Comparison of ENCODE assay signal across 8 cellular contexts in genomic region chr7:114923403-114923713, GRCh38. TPM values are rescaled to one million over a fixed set of nuclear protein-coding genes. Genes with fewer than 3 reads are reported as not detected.
DNase-seq lines count a peak whose midpoint lies in the region; ATAC-seq and TF ChIP-seq lines count a peak whose summit lies in the region.

No MANE protein-coding gene starts in this region.

- peak overlapping the region; percentile 35 for H2AK9ac ChIP-seq in IMR-90 (replicated peaks; ENCODE audit: low read depth, low read length, poor library complexity)

- no peaks in the 10 kb centered on the region for H3K27me3 Mint-ChIP-seq in dendritic cell treated with granulocyte-macrophage colony-stimulating factor and Interleukin-4, amounts not matched to agents 40 ng/mL and 50 ng/mL, for 4 days
- no peaks in the 10 kb centered on the region for H3K27me3 Mint-ChIP-seq in naive thymus-derived CD8-positive, alpha-beta T cell

- H3K4me3 Mint-ChIP-seq in dendritic cell treated with granulocyte-macrophage colony-stimulating factor and Interleukin-4, amounts not matched to agents 40 ng/mL and 50 ng/mL, for 4 days, result peak overlapping the region; percentile 100
- H3K4me3 Mint-ChIP-seq in naive thymus-derived CD8-positive, alpha-beta T cell, result peak overlapping the region; percentile 85 to 97 (median 92)

- H3K4me3 ChIP-seq in BJ (ENCODE audit: low read depth, low read length), result peak overlapping the region; percentile 85
- H3K4me3 ChIP-seq in IMR-90 (ENCODE audit: insufficient read depth, low read depth, low read length), result peak overlapping the region; percentile 68

- H3K27ac ChIP-seq in IMR-90 (ENCODE audit: insufficient read depth, low read length), result peak overlapping the region; percentile 72

- peak overlapping the region; percentile 99 for H3K27ac Mint-ChIP-seq in dendritic cell treated with granulocyte-macrophage colony-stimulating factor and Interleukin-4, amounts not matched to agents 40 ng/mL and 50 ng/mL, for 4 days
- H3K27ac Mint-ChIP-seq in naive thymus-derived CD8-positive, alpha-beta T cell, result peak overlapping the region; percentile 44 to 98 (median 93)

- peak overlapping the region; percentile 42 for H4K5ac ChIP-seq in IMR-90 (ENCODE audit: low read depth, low read length)

- peak overlapping the region; percentile 68 for H2BK5ac ChIP-seq in IMR-90 (ENCODE audit: low read depth, low read length, poor library complexity, severe bottlenecking)

- no peaks in the 10 kb centered on the region for H3K9me3 ChIP-seq in IMR-90 (ENCODE audit: control insufficient read depth, insufficient read depth, low read length)

- no peak for TF ChIP-seq RAD21 in IMR-90 (IDR thresholded peaks at IDR 0.05; ENCODE audit: low read length)

- H3K9ac ChIP-seq in IMR-90 (ENCODE audit: low read depth, low read length), result peak overlapping the region; percentile 68

- peak overlapping the region; percentile 6 to 73 for H4K8ac ChIP-seq in IMR-90 (ENCODE audit: low read depth in 2 of 2, low read length in 2 of 2)

- H4K20me1 ChIP-seq in IMR-90 (ENCODE audit: insufficient read depth, low read length), result no peaks in the 10 kb centered on the region

- POLR2A ChIA-PET in BJ (lab: Charles Lee), result no interaction called here
- POLR2A ChIA-PET in IMR-90 (lab: Charles Lee; ENCODE audit: unreplicated experiment), result no interaction called here
- POLR2A ChIA-PET in naive thymus-derived CD8-positive, alpha-beta T cell (lab: Charles Lee), result interaction anchor here (1.5 kb wide), 2 partner anchors 8 to 57 kb away, joined by 4 read pairs; no protein-coding TSS in a partner anchor

- intact Hi-C loops in IMR-90 (cut with micrococcal nuclease), result loop anchor here (2.0 to 10.0 kb wide), 3 partner anchors 433 to 839 kb away; no protein-coding TSS in a partner anchor
- intact Hi-C loops in dendritic cell treated with granulocyte-macrophage colony-stimulating factor and Interleukin-4, amounts not matched to agents 40 ng/mL and 50 ng/mL, for 4 days (cut with micrococcal nuclease), result loop anchor here (5.0 kb wide), 1 partner anchor 34 kb away; no protein-coding TSS in a partner anchor

- no peak for TF ChIP-seq POLR2A in IMR-90 (IDR thresholded peaks at IDR 0.05; ENCODE audit: low read depth, low read length)

- H3K36me3 Mint-ChIP-seq in dendritic cell treated with granulocyte-macrophage colony-stimulating factor and Interleukin-4, amounts not matched to agents 40 ng/mL and 50 ng/mL, for 4 days (ENCODE audit: low read depth), result peaks cover 14% of the 10 kb centered on the region
- no peaks in the 10 kb centered on the region for H3K36me3 Mint-ChIP-seq in naive thymus-derived CD8-positive, alpha-beta T cell

- ATAC-seq in IMR-90 (ENCODE audit: low read depth) (no peak), GM21526 (IDR thresholded peaks at IDR 0.05; ENCODE audit: low FRiP score, unreplicated experiment) (no peak)
- ATAC-seq in naive thymus-derived CD8-positive, alpha-beta T cell, result peak; percentile 52 to 62

- no peak overlapping the region for H2AK5ac ChIP-seq in IMR-90 (ENCODE audit: low read depth, low read length)

- H2BK20ac ChIP-seq in IMR-90 (ENCODE audit: low read depth, low read length), result peak overlapping the region; percentile 23; the same call in 1 of the 2 replicates

- no peaks in the 10 kb centered on the region for H3K9me3 Mint-ChIP-seq in dendritic cell treated with granulocyte-macrophage colony-stimulating factor and Interleukin-4, amounts not matched to agents 40 ng/mL and 50 ng/mL, for 4 days
- no peaks in the 10 kb centered on the region for H3K9me3 Mint-ChIP-seq in naive thymus-derived CD8-positive, alpha-beta T cell

- H3K36me3 ChIP-seq in BJ (ENCODE audit: control insufficient read depth, insufficient read depth, low read length) (no peaks in the 10 kb centered on the region), IMR-90 (ENCODE audit: control insufficient read depth, insufficient read depth, low read length) (no peaks in the 10 kb centered on the region; the same call in 1 of the 2 replicates)

- BruUV-seq in IMR-90 (replicated peaks; lab: Mats Ljungman, UMichigan), result no TSS peak

- peak overlapping the region; percentile 49; the same call in 1 of the 2 replicates for H3K4ac ChIP-seq in IMR-90 (ENCODE audit: low read depth, low read length)

- H2BK120ac ChIP-seq in IMR-90 (ENCODE audit: low read depth, low read length), result peak overlapping the region; percentile 56

- H3K18ac ChIP-seq in IMR-90 (ENCODE audit: low read depth, low read length), result peak overlapping the region; percentile 64

- peak overlapping the region; percentile 13; the same call in 1 of the 3 replicates for H2BK15ac ChIP-seq in IMR-90 (ENCODE audit: low read depth, low read length)

- CTCF ChIA-PET in BJ (lab: Yijun Ruan, JAX) (interaction anchor here (0.6 to 0.9 kb wide), 3 partner anchors 43 to 756 kb away, joined by 3 read pairs; no protein-coding TSS in a partner anchor), IMR-90 (lab: Yijun Ruan, JAX) (interaction anchor here (0.9 to 1.7 kb wide), 3 partner anchors 9 to 138 kb away, joined by 3 to 4 read pairs (median 4); no protein-coding TSS in a partner anchor)

- TF ChIP-seq CTCF in BJ (IDR thresholded peaks at IDR 0.05; ENCODE audit: insufficient read depth, low read depth, low read length) (no peak), IMR-90 (conservative IDR thresholded peaks at IDR 0.05; ENCODE audit: low read depth, low read length) (no peak)

- H3K27me3 ChIP-seq in BJ (ENCODE audit: control insufficient read depth, insufficient read depth, low read length) (no peaks in the 10 kb centered on the region), IMR-90 (ENCODE audit: control insufficient read depth, insufficient read depth, low read length) (no peaks in the 10 kb centered on the region)

- 0 out of 2 replicates have a peak, but pooled peaks cover 2% of the 10 kb centered on the region for H3K9me1 ChIP-seq in IMR-90 (ENCODE audit: insufficient read depth, low read length)

- peak overlapping the region; percentile 87 for H3K4me2 ChIP-seq in IMR-90 (ENCODE audit: low read depth, low read length)

- H2AFZ ChIP-seq in IMR-90 (replicated peaks; ENCODE audit: low read length, poor library complexity), result peak overlapping the region; percentile 92

- dilution Hi-C loops in IMR-90 (cut with HindIII; ENCODE audit: low sequenced_read_pairs, unreplicated experiment), result no loop called here

- peaks cover 8 to 26% of the 10 kb centered on the region in 2 experiments; a peak in 3 of 4 replicates for H3K79me1 ChIP-seq in IMR-90 (ENCODE audit: low read depth in 1 of 2, low read length in 2 of 2)

- H3K56ac ChIP-seq in IMR-90 (ENCODE audit: extremely low read depth, insufficient read depth, low read length), result peak overlapping the region; percentile 85

- H3K4me1 Mint-ChIP-seq in dendritic cell treated with granulocyte-macrophage colony-stimulating factor and Interleukin-4, amounts not matched to agents 40 ng/mL and 50 ng/mL, for 4 days (ENCODE audit: low read depth), result peaks cover 11% of the 10 kb centered on the region
- peaks cover 16 to 44% (median 40%) of the 10 kb centered on the region in 4 donors for H3K4me1 Mint-ChIP-seq in naive thymus-derived CD8-positive, alpha-beta T cell

- peaks cover 5% of the 10 kb centered on the region for H3K4me1 ChIP-seq in IMR-90 (ENCODE audit: control insufficient read depth, insufficient read depth, low read length)

- DNase-seq in BJ (ENCODE audit: low read depth), result no peak
- no peak for DNase-seq in IMR-90
- peak in 1 of 10 donors; percentile 5 for DNase-seq in naive thymus-derived CD8-positive, alpha-beta T cell
- DNase-seq in stimulated activated CD8-positive, alpha-beta memory T cell treated with anti-CD3 and anti-CD28 coated beads, Interleukin-4, amount 100 ng/mL, for 48 hours, result no peak
- no peak for DNase-seq in Ammon's horn (ENCODE audit: low spot score)
- DNase-seq in T1000 (lab: John Stamatoyannopoulos, UW), result no peak

- peak overlapping the region; percentile 80 for H3K23ac ChIP-seq in IMR-90 (ENCODE audit: low read depth, low read length)

- peak overlapping the region; percentile 27; the same call in 1 of the 2 replicates for H4K91ac ChIP-seq in IMR-90 (ENCODE audit: insufficient read depth, low read depth, low read length)

- in situ Hi-C loops in IMR-90 (cut with MboI; ENCODE audit: low sequenced_read_pairs), result no loop called here

- no CpG with 5 or more reads among the region's 4 CpGs for WGBS in IMR-90 (ENCODE audit: extremely low coverage in 2 of 2, insufficient read length in 1 of 2), 2 experiments

- peak overlapping the region; percentile 70 for H3K14ac ChIP-seq in IMR-90 (replicated peaks; ENCODE audit: low read depth, low read length)

TF ChIP-seq in IMR-90, 13 proteins besides CTCF, POLR2A, EP300 and RAD21:
- TF ChIP-seq BHLHE40 (IDR thresholded peaks at IDR 0.05; ENCODE audit: low read depth, low read length), result no peak
- TF ChIP-seq MAFK (IDR thresholded peaks at IDR 0.05; ENCODE audit: low read depth, low read length), result no peak
- TF ChIP-seq FOS (IDR thresholded peaks at IDR 0.05; ENCODE audit: low read depth, low read length), result no peak
- TF ChIP-seq RFX5 (IDR thresholded peaks at IDR 0.05; ENCODE audit: low read depth, low read length), result no peak

RNA-seq across cellular contexts. Expression of gene MDFIC, which starts 1.5 kb away (rescaled TPM):
- polyA plus RNA-seq in BJ (2011; rRNA removed), result 30.5 and 49.5 TPM in 2 replicates
- polyA minus RNA-seq in BJ (2011; rRNA and poly(A)+ RNA removed), result 36.8 and 41.3 TPM in 2 replicates
- total RNA-seq in IMR-90 (2012; rRNA removed), result 29.7 and 35.0 TPM in 2 replicates
- 16.9 and 18.1 TPM in 2 replicates for polyA plus RNA-seq in IMR-90 (2012; rRNA removed)
- polyA plus RNA-seq in IMR-90 (2012; cell fraction: cytosol; rRNA removed), result 7.5 and 10.8 TPM in 2 replicates
- polyA plus RNA-seq in IMR-90 (2012; cell fraction: nucleus; rRNA removed; ENCODE audit: low replicate concordance), result 2.9 and 8.2 TPM in 2 replicates
- 10 to 100 TPM; 22.1 to 27.8 TPM for total RNA-seq in naive thymus-derived CD8-positive, alpha-beta T cell
- polyA plus RNA-seq in naive thymus-derived CD8-positive, alpha-beta T cell, result 10 to 100 TPM; 41.5 to 66.5 (median 56.6) TPM

Comparison
In these comparisons a context has a peak if more than half of its experiments do, and no peak if none do; other contexts are left out.
1. ATAC-seq: peak in naive thymus-derived CD8-positive, alpha-beta T cell (2 of 2); none in IMR-90 (single experiment) and GM21526 (single experiment).